ENCODE assay signal across 4 cellular contexts in the genomic region with DNA sequence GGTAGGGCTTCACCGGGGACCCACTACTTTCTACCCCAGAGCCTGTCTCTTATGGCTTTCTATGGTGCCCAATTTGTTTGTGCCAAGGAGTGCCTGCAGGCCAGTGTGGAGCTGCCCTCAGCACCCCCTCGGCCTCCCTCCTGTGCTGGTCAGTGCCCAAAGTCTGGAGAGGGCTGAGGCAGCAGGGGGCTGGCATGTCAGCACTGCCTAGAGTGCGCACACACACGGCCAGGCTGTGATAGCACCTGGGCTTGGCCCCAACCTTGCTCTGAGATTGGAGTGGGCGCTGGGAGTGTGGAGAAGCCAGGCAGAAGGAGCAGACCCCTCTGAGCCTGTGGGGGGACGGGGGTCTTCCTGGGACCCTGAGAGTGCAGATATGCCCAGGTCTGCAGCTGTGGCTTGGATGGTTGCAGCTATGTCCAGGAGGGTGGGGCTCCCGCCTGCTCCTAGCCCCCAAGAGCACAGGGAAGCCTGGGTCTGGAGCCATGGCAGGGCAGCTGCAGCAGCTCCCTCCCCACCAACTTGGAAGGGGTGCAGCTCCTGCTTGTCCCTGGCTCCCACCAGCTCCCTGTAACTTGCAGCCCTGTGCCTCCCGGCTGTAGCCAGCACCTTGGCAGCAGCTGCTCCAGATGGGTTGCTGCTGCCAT. TPM values are rescaled to one million over a fixed set of nuclear protein-coding genes. Genes with fewer than 3 reads are reported as not detected.
"Had no signal": no experiment of that assay in that cellular context is flagged by ENCODE, and none has a peak within 500 bp of the region (broad histone marks: within the 10 kb centered on the region; RNA-seq: fewer than 3 reads in every experiment).

No MANE protein-coding gene starts in this region.

- DNase-seq: GDM1, GF-D8 had no signal

- ATAC-seq: GM12878 had no signal

- H3K4me3 ChIP-seq: GM12878 had no signal

RNA-seq across cellular contexts. Expression of gene GAGE1, which starts 46.3 kb away (rescaled TPM):
- total RNA-seq: G401, GM12878 had no signal

RNA-seq across cellular contexts. Expression of gene PAGE1, which starts 50.7 kb away (rescaled TPM):
- total RNA-seq: G401, GM12878 had no signal
- polyA plus RNA-seq: GM12878 had no signal

RNA-seq across cellular contexts. Expression of gene GAGE2A, which starts 55.8 kb away (rescaled TPM):
- total RNA-seq: G401 had no signal
- polyA plus RNA-seq: GM12878 had no signal
